In the genomic region with DNA sequence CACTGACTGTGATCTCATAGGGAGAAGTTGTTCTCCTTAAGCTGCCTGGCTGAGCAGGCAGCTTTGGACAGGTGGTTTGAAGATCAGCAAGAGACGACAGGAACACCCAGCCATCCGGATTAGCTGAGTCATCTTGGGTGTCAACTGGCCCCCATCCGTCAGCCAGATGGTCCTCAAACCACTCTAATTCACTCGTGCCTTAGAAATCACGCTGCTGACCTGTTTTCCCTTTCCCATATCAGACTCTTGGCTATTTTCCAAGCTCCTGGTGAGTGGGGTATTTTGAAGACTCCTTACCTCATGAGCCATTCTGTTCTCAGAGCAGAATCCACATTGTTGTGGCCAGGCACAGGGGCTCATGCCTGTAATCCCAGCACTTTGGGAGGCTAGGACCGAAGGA, we compare ENCODE assay signal across 1 cellular context.
TF ChIP-seq lines count a peak whose summit lies in the region.

No MANE protein-coding gene starts in this region.

TF ChIP-seq in HEK293, 187 proteins besides CTCF, POLR2A, EP300 and RAD21 (continued from another document):
- TF ChIP-seq, protein P1, sequence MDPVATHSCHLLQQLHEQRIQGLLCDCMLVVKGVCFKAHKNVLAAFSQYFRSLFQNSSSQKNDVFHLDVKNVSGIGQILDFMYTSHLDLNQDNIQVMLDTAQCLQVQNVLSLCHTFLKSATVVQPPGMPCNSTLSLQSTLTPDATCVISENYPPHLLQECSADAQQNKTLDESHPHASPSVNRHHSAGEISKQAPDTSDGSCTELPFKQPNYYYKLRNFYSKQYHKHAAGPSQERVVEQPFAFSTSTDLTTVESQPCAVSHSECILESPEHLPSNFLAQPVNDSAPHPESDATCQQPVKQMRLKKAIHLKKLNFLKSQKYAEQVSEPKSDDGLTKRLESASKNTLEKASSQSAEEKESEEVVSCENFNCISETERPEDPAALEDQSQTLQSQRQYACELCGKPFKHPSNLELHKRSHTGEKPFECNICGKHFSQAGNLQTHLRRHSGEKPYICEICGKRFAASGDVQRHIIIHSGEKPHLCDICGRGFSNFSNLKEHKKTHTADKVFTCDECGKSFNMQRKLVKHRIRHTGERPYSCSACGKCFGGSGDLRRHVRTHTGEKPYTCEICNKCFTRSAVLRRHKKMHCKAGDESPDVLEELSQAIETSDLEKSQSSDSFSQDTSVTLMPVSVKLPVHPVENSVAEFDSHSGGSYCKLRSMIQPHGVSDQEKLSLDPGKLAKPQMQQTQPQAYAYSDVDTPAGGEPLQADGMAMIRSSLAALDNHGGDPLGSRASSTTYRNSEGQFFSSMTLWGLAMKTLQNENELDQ (tag by site-specific recombination; IDR thresholded peaks at IDR 0.05; ENCODE audit: low read depth): peak; percentile 88
